In the genomic region with DNA sequence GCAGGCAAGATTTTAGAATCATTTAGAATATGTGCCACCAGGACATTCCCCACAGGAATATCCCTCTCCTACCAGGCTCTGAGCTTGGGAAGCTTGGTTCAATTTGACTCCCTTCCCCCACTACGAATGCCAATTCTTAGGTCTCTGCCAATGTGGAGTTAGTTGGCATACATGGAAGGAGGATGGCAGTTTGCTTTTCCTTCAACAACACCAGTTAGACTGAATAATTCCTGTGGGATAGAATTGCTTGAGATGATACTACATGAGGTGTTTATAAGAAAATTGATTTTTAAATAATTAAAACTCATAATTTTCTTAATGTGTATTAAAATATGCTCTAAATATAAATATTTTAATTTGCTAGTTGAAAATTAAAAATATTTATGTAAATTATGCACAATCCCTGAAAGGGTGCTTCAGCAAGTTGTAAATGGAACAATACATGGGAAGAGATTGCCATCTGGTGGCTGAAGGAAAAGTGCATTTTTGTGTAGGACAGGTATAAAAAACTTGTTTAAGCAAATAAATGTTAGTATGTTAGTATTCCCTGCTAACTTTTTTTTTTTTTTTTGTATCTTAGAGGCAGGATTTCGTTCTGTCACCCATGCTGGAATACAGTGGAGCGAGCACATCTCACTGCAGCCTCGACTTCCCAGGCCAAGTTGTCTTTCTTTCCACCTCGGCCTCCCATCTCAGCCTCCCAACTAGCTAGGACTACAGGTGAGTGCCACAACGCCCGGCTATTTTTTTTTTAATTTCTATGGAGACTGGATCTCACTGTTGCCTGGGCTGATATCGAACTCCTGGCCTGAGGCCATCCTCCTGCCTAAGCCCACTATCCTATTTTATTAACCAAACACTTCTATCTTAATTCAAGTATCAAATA, we compare ENCODE assay signal across 1 cellular context.
TF ChIP-seq lines count a peak whose summit lies in the region.

No MANE protein-coding gene starts in this region.

TF ChIP-seq in H1, 55 proteins besides CTCF, POLR2A, EP300 and RAD21 (continued from another document):
- TF ChIP-seq, protein P1, sequence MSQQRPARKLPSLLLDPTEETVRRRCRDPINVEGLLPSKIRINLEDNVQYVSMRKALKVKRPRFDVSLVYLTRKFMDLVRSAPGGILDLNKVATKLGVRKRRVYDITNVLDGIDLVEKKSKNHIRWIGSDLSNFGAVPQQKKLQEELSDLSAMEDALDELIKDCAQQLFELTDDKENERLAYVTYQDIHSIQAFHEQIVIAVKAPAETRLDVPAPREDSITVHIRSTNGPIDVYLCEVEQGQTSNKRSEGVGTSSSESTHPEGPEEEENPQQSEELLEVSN (IDR thresholded peaks at IDR 0.05) = no peak
- TF ChIP-seq SIX5 (IDR thresholded peaks at IDR 0.05; ENCODE audit: low read depth, low read length) (no peak), TCF12 (IDR thresholded peaks at IDR 0.05; ENCODE audit: low read depth, low read length) (no peak), SP4 (IDR thresholded peaks at IDR 0.05; ENCODE audit: low read length) (no peak), EGR1 (IDR thresholded peaks at IDR 0.05; ENCODE audit: borderline replicate concordance, low read depth, low read length) (no peak), SUZ12 (IDR thresholded peaks at IDR 0.05; ENCODE audit: low read length) (no peak), SIRT6 (IDR thresholded peaks at IDR 0.05; ENCODE audit: low read length) (no peak), CTBP2 (IDR thresholded peaks at IDR 0.05; ENCODE audit: borderline replicate concordance, insufficient read depth, insufficient read length, low read length) (no peak), JUND (IDR thresholded peaks at IDR 0.05; ENCODE audit: low read length) (no peak), CBX5 (IDR thresholded peaks at IDR 0.05; ENCODE audit: low read depth, low read length) (no peak), TAF1 (IDR thresholded peaks at IDR 0.05; ENCODE audit: low read depth, low read length) (no peak)
- TF ChIP-seq, protein P2, sequence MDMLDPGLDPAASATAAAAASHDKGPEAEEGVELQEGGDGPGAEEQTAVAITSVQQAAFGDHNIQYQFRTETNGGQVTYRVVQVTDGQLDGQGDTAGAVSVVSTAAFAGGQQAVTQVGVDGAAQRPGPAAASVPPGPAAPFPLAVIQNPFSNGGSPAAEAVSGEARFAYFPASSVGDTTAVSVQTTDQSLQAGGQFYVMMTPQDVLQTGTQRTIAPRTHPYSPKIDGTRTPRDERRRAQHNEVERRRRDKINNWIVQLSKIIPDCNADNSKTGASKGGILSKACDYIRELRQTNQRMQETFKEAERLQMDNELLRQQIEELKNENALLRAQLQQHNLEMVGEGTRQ (IDR thresholded peaks at IDR 0.05; ENCODE audit: low read length) = no peak
